8 cellular contexts compared by ENCODE assay signal in the genomic region with DNA sequence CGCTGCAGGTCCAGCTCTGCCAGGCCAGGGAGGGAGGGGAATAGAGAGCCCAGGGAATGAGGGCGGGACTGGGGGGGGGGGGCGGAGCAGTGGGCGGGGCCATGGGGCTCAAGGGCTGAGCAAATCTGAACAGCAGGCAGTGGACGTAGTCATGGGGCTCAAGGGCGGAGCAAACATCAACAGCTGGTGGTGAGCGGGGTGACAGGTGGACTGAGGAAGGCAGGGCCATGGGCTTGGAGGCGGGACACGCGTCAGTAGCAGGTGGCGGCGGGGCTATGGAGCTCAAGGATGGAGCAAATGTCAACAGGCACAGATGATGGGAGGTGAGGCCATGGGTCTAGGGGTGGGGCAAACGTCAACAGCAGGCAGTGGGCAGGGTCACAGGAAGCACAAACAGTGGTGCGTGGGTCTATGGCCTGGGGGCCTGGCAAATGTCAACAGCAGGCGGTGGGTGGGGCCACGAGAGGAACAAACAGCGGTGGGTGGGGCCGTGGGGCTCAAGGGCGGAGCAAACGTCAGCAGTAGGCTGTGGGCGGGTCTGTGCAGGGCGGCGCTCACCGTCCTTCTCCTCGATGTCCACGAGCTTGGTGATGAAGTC. TPM values are rescaled to one million over a fixed set of nuclear protein-coding genes. Genes with fewer than 3 reads are reported as not detected.
DNase-seq lines count a peak whose midpoint lies in the region; ATAC-seq lines count a peak whose summit lies in the region.
"Not testable (repeated sequence)": the region's sequence is repeated elsewhere in the genome, so short reads cannot be mapped to it uniquely, and the experiment has no call there.

No MANE protein-coding gene starts in this region.

- H3K36me3 Mint-ChIP-seq in naive thymus-derived CD4-positive, alpha-beta T cell = not testable (repeated sequence)

- H3K4me3 Mint-ChIP-seq in naive thymus-derived CD4-positive, alpha-beta T cell = peak overlapping the region; percentile 44 to 89 (median 81)

- CTCF ChIA-PET in naive thymus-derived CD4-positive, alpha-beta T cell (lab: Charles Lee) = not testable (repeated sequence)

- H3F3A ChIP-seq in GM23248 (ENCODE audit: insufficient read depth) = not testable (repeated sequence)

- not testable (repeated sequence) for H3K9ac ChIP-seq in GM23248

- peak; percentile 83 for ATAC-seq in naive thymus-derived CD4-positive, alpha-beta T cell

- 7 to 10% methylated on average over 10 to 19 of the region's 26 CpGs for WGBS in GM23248 (ENCODE audit: low coverage in 1 of 2, low lambda C conversion rate in 2 of 2, missing lambda C conversion rate in 2 of 2), 2 experiments

- H3K27me3 Mint-ChIP-seq in naive thymus-derived CD4-positive, alpha-beta T cell = not testable (repeated sequence)

- peaks cover 5 to 21% (median 15%) of the 10 kb centered on the region in 7 donors for H3K4me1 Mint-ChIP-seq in naive thymus-derived CD4-positive, alpha-beta T cell

- intact Hi-C loops in naive thymus-derived CD4-positive, alpha-beta T cell (cut with micrococcal nuclease) = loop anchor here (1.0 kb wide), 2 partner anchors 19 to 161 kb away; a partner anchor contains a TSS

- not testable (repeated sequence) for H3K27me3 ChIP-seq in GM23248 (replicated peaks; ENCODE audit: insufficient read depth); naive thymus-derived CD4-positive, alpha-beta T cell (ENCODE audit: control insufficient read depth in 2 of 2, insufficient read depth in 2 of 2, low read length in 2 of 2)

- H3K4me1 ChIP-seq in GM23248 (ENCODE audit: insufficient read depth); naive thymus-derived CD4-positive, alpha-beta T cell (ENCODE audit: control insufficient read depth in 2 of 2, insufficient read depth in 2 of 2, low read length in 2 of 2): not testable (repeated sequence)

- in situ Hi-C loops in GM23248 (cut with MboI) = not testable (repeated sequence)

- not testable (repeated sequence) for H3K9me3 Mint-ChIP-seq in naive thymus-derived CD4-positive, alpha-beta T cell

- H3K27ac ChIP-seq in GM23248 = not testable (repeated sequence)
- H3K27ac ChIP-seq in naive thymus-derived CD4-positive, alpha-beta T cell (ENCODE audit: low read depth, low read length) = peak overlapping the region; percentile 55

- H3K36me3 ChIP-seq in GM23248 (ENCODE audit: low read depth); naive thymus-derived CD4-positive, alpha-beta T cell (ENCODE audit: control insufficient read depth in 2 of 3, insufficient read depth in 3 of 3, low read length in 3 of 3): not testable (repeated sequence)

- H2AFZ ChIP-seq in GM23248 = peak overlapping the region; percentile 79; the same call in 1 of the 2 replicates

- POLR2A ChIA-PET in naive thymus-derived CD4-positive, alpha-beta T cell (lab: Charles Lee) = not testable (repeated sequence)

- not testable (repeated sequence) for H3K4me2 ChIP-seq in GM23248 (ENCODE audit: unreplicated experiment)

- not testable (repeated sequence) for H3K9me3 ChIP-seq in GM23248 (ENCODE audit: low read depth); naive thymus-derived CD4-positive, alpha-beta T cell (ENCODE audit: control insufficient read depth in 2 of 3, low read length in 3 of 3)

- H3K27ac Mint-ChIP-seq in naive thymus-derived CD4-positive, alpha-beta T cell = peak overlapping the region; percentile 58 to 97 (median 94)

- DNase-seq in DMS153 treated with DMSO at 0.1 percent for 48 hours (lab: John Stamatoyannopoulos, UW; ENCODE audit: unreplicated experiment) = peak; percentile 86
- peak; percentile 76 for DNase-seq in GM23248
- peak; percentile 72 for DNase-seq in LoVo (ENCODE audit: low spot score)
- DNase-seq in SHP77 treated with DMSO at 0.1 percent for 48 hours (lab: John Stamatoyannopoulos, UW) = peak; percentile 96
- peak; percentile 78 for DNase-seq in activated effector memory CD4-positive, alpha-beta T cell treated with Interleukin-2 at 50 U/mL for 16 hours
- DNase-seq in fibroblast of gingiva (ENCODE audit: low read depth) = peak; percentile 37
- DNase-seq in naive thymus-derived CD4-positive, alpha-beta T cell = peak; percentile 73 to 88 (median 82)
- DNase-seq in stimulated activated CD8-positive, alpha-beta memory T cell treated with anti-CD3 and anti-CD28 coated beads, Interleukin-7, amount 100 ng/mL, for 24 hours (ENCODE audit: low read depth) = peak; percentile 50

- not testable (repeated sequence) for H3K79me2 ChIP-seq in GM23248 (ENCODE audit: insufficient read depth)

- H3K4me3 ChIP-seq in GM23248 = peak overlapping the region; percentile 52; the same call in 1 of the 2 replicates
- not testable (repeated sequence) for H3K4me3 ChIP-seq in naive thymus-derived CD4-positive, alpha-beta T cell (ENCODE audit: low read length)

- H3K9me2 ChIP-seq in GM23248 (ENCODE audit: insufficient read depth) = not testable (repeated sequence)

- not testable (repeated sequence) for H4K20me1 ChIP-seq in GM23248 (ENCODE audit: insufficient read depth)

RNA-seq across cellular contexts. Expression of a gene that starts 5.4 kb away (rescaled TPM):
- total RNA-seq in GM23248 (2014; rRNA removed; shearing (Covaris generic)) = 175 and 196 TPM in 2 replicates
- polyA plus RNA-seq in GM23248 (2016; fragmentation: Nextera tagmentation; extraction: Ambion mirVana) = 145 and 163 TPM in 2 replicates
- 100 to 1,000 TPM; 112 to 182 (median 164) TPM for total RNA-seq in naive thymus-derived CD4-positive, alpha-beta T cell
- polyA plus RNA-seq in naive thymus-derived CD4-positive, alpha-beta T cell = 100 to 1,000 TPM; 171 to 217 TPM

RNA-seq across cellular contexts. Expression of a gene that starts 26.3 kb away (rescaled TPM):
- total RNA-seq in GM23248 (2014; rRNA removed; shearing (Covaris generic)) = not detected in 2 replicates
- not detected in 2 replicates for polyA plus RNA-seq in GM23248 (2016; fragmentation: Nextera tagmentation; extraction: Ambion mirVana)
- total RNA-seq in naive thymus-derived CD4-positive, alpha-beta T cell = 1 to 10 TPM in 4 of 5 experiments, under 1 TPM in 1; 0.73 to 3.1 (median 1.8) TPM
- polyA plus RNA-seq in naive thymus-derived CD4-positive, alpha-beta T cell = not detected

RNA-seq across cellular contexts. Expression of a gene that starts 41.4 kb away (rescaled TPM):
- not detected in 2 replicates for total RNA-seq in GM23248 (2014; rRNA removed; shearing (Covaris generic))
- polyA plus RNA-seq in GM23248 (2016; fragmentation: Nextera tagmentation; extraction: Ambion mirVana) = 0.28 and 0.60 TPM in 2 replicates
- under 1 TPM in 2 of 5 experiments, not detected in 3; 0.19 to 0.30 TPM for total RNA-seq in naive thymus-derived CD4-positive, alpha-beta T cell
- under 1 TPM; 0.07 to 0.21 TPM for polyA plus RNA-seq in naive thymus-derived CD4-positive, alpha-beta T cell

RNA-seq across cellular contexts. Expression of a gene that starts 43.3 kb away (rescaled TPM):
- 13.9 and 20.3 TPM in 2 replicates for total RNA-seq in GM23248 (2014; rRNA removed; shearing (Covaris generic))
- 10.7 and 12.9 TPM in 2 replicates for polyA plus RNA-seq in GM23248 (2016; fragmentation: Nextera tagmentation; extraction: Ambion mirVana)
- 10 to 100 TPM; 33.9 to 77.1 (median 48.9) TPM for total RNA-seq in naive thymus-derived CD4-positive, alpha-beta T cell
- polyA plus RNA-seq in naive thymus-derived CD4-positive, alpha-beta T cell = 10 to 100 TPM; 18.2 to 20.4 TPM

Comparison
In these comparisons a context has a peak if more than half of its experiments do, and no peak if none do; other contexts are left out.
1. DNase-seq: peak in every context shown above with its lines; median percentile 96 in SHP77 treated with DMSO at 0.1 percent for 48 hours; 86 in DMS153 treated with DMSO at 0.1 percent for 48 hours; 82 in naive thymus-derived CD4-positive, alpha-beta T cell; 78 in activated effector memory CD4-positive, alpha-beta T cell treated with Interleukin-2 at 50 U/mL for 16 hours; 76 in GM23248; 72 in LoVo; 50 in stimulated activated CD8-positive, alpha-beta memory T cell treated with anti-CD3 and anti-CD28 coated beads, Interleukin-7, amount 100 ng/mL, for 24 hours; 37 in fibroblast of gingiva.